12 cellular contexts compared by ENCODE assay signal in genomic region chr4:28225005-28225404, GRCh38.
DNase-seq lines count a peak whose midpoint lies in the region; ATAC-seq and TF ChIP-seq lines count a peak whose summit lies in the region.
"Had no signal": no experiment of that assay in that cellular context is flagged by ENCODE, and none has a peak within 500 bp of the region (broad histone marks: within the 10 kb centered on the region; RNA-seq: fewer than 3 reads in every experiment).

No MANE protein-coding gene starts in this region.

- H3K4me3 ChIP-seq in smooth muscle cell: no peak overlapping the region
- H3K4me3 ChIP-seq: lung had no signal

- H3F3A ChIP-seq in smooth muscle cell (ENCODE audit: low read depth): no peaks in the 10 kb centered on the region

- no peak overlapping the region for H3K4me2 ChIP-seq in smooth muscle cell

- H2AFZ ChIP-seq in smooth muscle cell (ENCODE audit: low read depth): peak overlapping the region; percentile 48

- peak; percentile 79 for ATAC-seq in foreskin keratinocyte
- no peak for ATAC-seq in HG03025 (IDR thresholded peaks at IDR 0.05; ENCODE audit: low FRiP score, unreplicated experiment)

- no peak overlapping the region for H3K27ac ChIP-seq in foreskin keratinocyte
- no peak overlapping the region for H3K27ac ChIP-seq in smooth muscle cell (ENCODE audit: low read depth)

- no peak overlapping the region for H3K9ac ChIP-seq in smooth muscle cell (ENCODE audit: low read depth)

- WGBS in smooth muscle cell (ENCODE audit: low lambda C conversion rate): 44% methylated on average over 1 of the region's 1 CpG

- H4K20me1 ChIP-seq in smooth muscle cell (ENCODE audit: low read depth): no peaks in the 10 kb centered on the region

- H3K79me2 ChIP-seq in smooth muscle cell (ENCODE audit: low read depth): no peaks in the 10 kb centered on the region

- H3K27me3 ChIP-seq in foreskin keratinocyte: no peaks in the 10 kb centered on the region
- no peaks in the 10 kb centered on the region for H3K27me3 ChIP-seq in smooth muscle cell (ENCODE audit: low read depth)

- DNase-seq in DMS 273 (lab: John Stamatoyannopoulos, UW; ENCODE audit: unreplicated experiment) (peak; percentile 3), DMS 273 treated with DMSO at 0.1 percent for 48 hours (lab: John Stamatoyannopoulos, UW) (no peak), RKO (ENCODE audit: low spot score) (peak; percentile 52), foreskin keratinocyte (peak in 1 of 2 donors; percentile 67), smooth muscle cell (lab: John Stamatoyannopoulos, UW; ENCODE audit: unreplicated experiment) (no peak), ecto neural progenitor cell (ENCODE audit: low spot score) (no peak)
- no peak for DNase-seq in activated effector memory CD4-positive, alpha-beta T cell treated with Interleukin-2 at 50 U/mL for 16 hours
- DNase-seq: 8988T; activated T-cell treated with anti-CD3 and anti-CD28 coated beads, Interleukin-2, amount 50 U/mL, for 1 hour; NCI-H2029 had no signal

- H3K9me3 ChIP-seq in smooth muscle cell (replicated peaks; ENCODE audit: low read depth): no peaks in the 10 kb centered on the region

- peaks cover 17% of the 10 kb centered on the region for H3K4me1 ChIP-seq in foreskin keratinocyte
- peaks cover 15% of the 10 kb centered on the region for H3K4me1 ChIP-seq in smooth muscle cell (ENCODE audit: low read depth)

- TF ChIP-seq CTCF in foreskin keratinocyte (conservative IDR thresholded peaks at IDR 0.05) (peak; percentile 82), smooth muscle cell (IDR thresholded peaks at IDR 0.05; ENCODE audit: borderline replicate concordance, insufficient read depth, poor library complexity, severe bottlenecking) (peak; percentile 46)

- H3K36me3 ChIP-seq in smooth muscle cell (ENCODE audit: low read depth): no peaks in the 10 kb centered on the region

Comparison
In these comparisons a context has a peak if more than half of its experiments do, and no peak if none do; other contexts are left out.
1. DNase-seq: peak in DMS 273 (single experiment) and RKO (single experiment); none in DMS 273 treated with DMSO at 0.1 percent for 48 hours (single experiment), smooth muscle cell (single experiment), activated effector memory CD4-positive, alpha-beta T cell treated with Interleukin-2 at 50 U/mL for 16 hours (single experiment) and ecto neural progenitor cell (single experiment).